ENCODE assay signal across 18 cellular contexts in genomic region chr3:52379610-52380009, GRCh38. TPM values are rescaled to one million over a fixed set of nuclear protein-coding genes. Genes with fewer than 3 reads are reported as not detected.
A peak's percentile ranks its signal among the peaks of the same experiment; 100 is the strongest.
DNase-seq lines count a peak whose midpoint lies in the region; ATAC-seq and TF ChIP-seq lines count a peak whose summit lies in the region.
"Had no signal": no experiment of that assay in that cellular context is flagged by ENCODE, and none has a peak within 500 bp of the region (broad histone marks: within the 10 kb centered on the region; RNA-seq: fewer than 3 reads in every experiment).

No MANE protein-coding gene starts in this region.

- no peaks in the 10 kb centered on the region for H3K9me3 ChIP-seq in left ventricle myocardium inferior (replicated peaks)
- no peaks in the 10 kb centered on the region for H3K9me3 ChIP-seq in esophagus squamous epithelium
- H3K9me3 ChIP-seq: BLaER1, SJSA1 had no signal

- TF ChIP-seq CTCF in left ventricle myocardium inferior (IDR thresholded peaks at IDR 0.05; ENCODE audit: borderline replicate concordance) = no peak
- TF ChIP-seq CTCF in neural crest cell (conservative IDR thresholded peaks at IDR 0.05) = no peak
- TF ChIP-seq CTCF in esophagus squamous epithelium (IDR thresholded peaks at IDR 0.05) = no peak

- H3K36me3 ChIP-seq in left ventricle myocardium inferior (peaks cover 15% of the 10 kb centered on the region), esophagus squamous epithelium (peaks cover 0 to 12% (median 0%) of the 10 kb centered on the region in 3 donors)
- H3K36me3 ChIP-seq: SJSA1 had no signal

- H3K4me3 Mint-ChIP-seq in neural crest cell = no peak overlapping the region
- H3K4me3 Mint-ChIP-seq: CD4-positive, alpha-beta memory T cell had no signal

- 67 to 87% methylated on average over 1 to 6 of the region's 10 CpGs for WGBS in esophagus squamous epithelium, 2 donors

- no peak overlapping the region for H3K4me3 ChIP-seq in left ventricle myocardium inferior
- H3K4me3 ChIP-seq in esophagus squamous epithelium = no peak overlapping the region
- H3K4me3 ChIP-seq: BLaER1, SJSA1 had no signal

- H3K9me3 Mint-ChIP-seq in neural crest cell = no peaks in the 10 kb centered on the region

- ATAC-seq in left ventricle myocardium superior = peak; percentile 47
- no peak for ATAC-seq in HG03108 (IDR thresholded peaks at IDR 0.05; ENCODE audit: unreplicated experiment)
- ATAC-seq: HCT116 had no signal

- no peaks in the 10 kb centered on the region for H3K4me1 Mint-ChIP-seq in neural crest cell
- H3K4me1 Mint-ChIP-seq: CD4-positive, alpha-beta memory T cell had no signal

- intact Hi-C loops in left ventricle myocardium superior (cut with micrococcal nuclease) = no loop called here
- intact Hi-C loops in left ventricle myocardium inferior (cut with micrococcal nuclease) = no loop called here
- intact Hi-C loops in esophagus squamous epithelium (cut with DNase I) = no loop called here

- H3K27ac ChIP-seq in left ventricle myocardium inferior (replicated peaks) (no peak overlapping the region), esophagus squamous epithelium (no peak overlapping the region)
- H3K27ac ChIP-seq: BLaER1, SJSA1 had no signal

- H3K27ac Mint-ChIP-seq in neural crest cell (ENCODE audit: unreplicated experiment) = peak overlapping the region; percentile 92

- no peaks in the 10 kb centered on the region for H3K36me3 Mint-ChIP-seq in neural crest cell (ENCODE audit: low read depth)

- H3K4me1 ChIP-seq in left ventricle myocardium inferior (no peaks in the 10 kb centered on the region), esophagus squamous epithelium (no peaks in the 10 kb centered on the region)
- H3K4me1 ChIP-seq: SJSA1 had no signal

- no peak for TF ChIP-seq POLR2A in erythroblast (IDR thresholded peaks at IDR 0.05; ENCODE audit: low read length)
- no peak for TF ChIP-seq POLR2A in esophagus squamous epithelium (IDR thresholded peaks at IDR 0.05)

- no peak for DNase-seq in left ventricle myocardium superior
- DNase-seq in left ventricle myocardium inferior = no peak
- DNase-seq in erythroblast (lab: John Stamatoyannopoulos, UW) = peak; percentile 47 to 59
- no peak for DNase-seq in neural crest cell (ENCODE audit: low read depth, low spot score)
- DNase-seq in DMS153 (lab: John Stamatoyannopoulos, UW) = no peak
- DNase-seq in foreskin melanocyte = no peak
- DNase-seq in esophagus squamous epithelium (lab: John Stamatoyannopoulos, UW) = no peak
- DNase-seq: CD4-positive, alpha-beta memory T cell; GOT3; KG1; MV-4-11; NCI-H187; NCI-H2107; NCI-H510A treated with DMSO at 0.1 percent for 48 hours had no signal

- peaks cover 4% of the 10 kb centered on the region for H3K27me3 Mint-ChIP-seq in neural crest cell (ENCODE audit: low read depth)
- H3K27me3 Mint-ChIP-seq: CD4-positive, alpha-beta memory T cell had no signal

- H3K27me3 ChIP-seq in left ventricle myocardium inferior (ENCODE audit: low read depth) = no peaks in the 10 kb centered on the region
- H3K27me3 ChIP-seq in esophagus squamous epithelium = no peaks in the 10 kb centered on the region
- H3K27me3 ChIP-seq: BLaER1, SJSA1 had no signal

RNA-seq across cellular contexts. Expression of gene BAP1, which starts 30.2 kb away (rescaled TPM):
- 57.9 TPM for total RNA-seq in left ventricle myocardium superior
- 54.2 TPM for total RNA-seq in left ventricle myocardium inferior
- total RNA-seq in neural crest cell = 123 and 125 TPM in 2 replicates
- 10 to 100 TPM; 51.0 to 75.5 (median 56.2) TPM for total RNA-seq in esophagus squamous epithelium

RNA-seq across cellular contexts. Expression of gene PHF7, which starts 30.9 kb away (rescaled TPM):
- total RNA-seq in left ventricle myocardium superior (13.1 TPM), left ventricle myocardium inferior (16.8 TPM), neural crest cell (8.5 and 9.9 TPM in 2 replicates), esophagus squamous epithelium (1 to 10 TPM; 1.0 to 7.1 (median 4.5) TPM)

Comparison
In these comparisons a context has a peak if more than half of its experiments do, and no peak if none do; other contexts are left out.
1. DNase-seq: peak in erythroblast (2 of 2); none in left ventricle myocardium superior (single experiment), left ventricle myocardium inferior (single experiment), neural crest cell (single experiment), DMS153 (single experiment), foreskin melanocyte (single experiment) and esophagus squamous epithelium (single experiment).